In the genomic region with DNA sequence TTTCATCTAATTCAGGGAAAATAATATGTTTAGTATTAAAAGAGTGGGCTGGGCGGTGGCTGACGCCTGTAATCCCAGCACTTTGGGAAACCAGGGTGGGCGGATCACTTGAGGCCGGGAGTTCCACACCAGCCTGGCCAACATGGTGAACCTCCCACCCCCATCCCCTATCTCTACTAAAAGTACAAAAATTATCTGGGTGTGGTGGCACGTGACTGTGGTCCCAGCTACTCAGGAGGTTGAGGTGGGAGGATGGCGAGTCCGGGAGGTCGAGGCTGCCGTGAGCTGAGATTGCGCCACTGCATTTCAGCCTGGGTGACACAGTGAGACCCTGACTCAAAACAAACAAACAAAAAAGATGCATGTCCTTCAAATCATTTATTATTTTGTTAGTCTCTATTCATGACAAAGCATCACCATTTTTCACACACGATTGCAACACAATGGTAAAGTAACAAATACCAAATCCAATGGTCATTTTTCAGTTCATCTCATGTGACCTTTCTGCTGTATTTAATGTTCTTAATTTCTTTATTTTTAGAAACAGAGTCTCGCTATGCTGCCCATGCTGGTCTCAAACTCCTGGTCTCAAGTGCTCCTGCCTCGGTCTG, we compare ENCODE assay signal across 1 cellular context.
A peak's percentile ranks its signal among the peaks of the same experiment; 100 is the strongest.
TF ChIP-seq lines count a peak whose summit lies in the region.

No MANE protein-coding gene starts in this region.

TF ChIP-seq in PFSK-1, 5 proteins besides CTCF, POLR2A, EP300 and RAD21:
- TF ChIP-seq, protein P1, sequence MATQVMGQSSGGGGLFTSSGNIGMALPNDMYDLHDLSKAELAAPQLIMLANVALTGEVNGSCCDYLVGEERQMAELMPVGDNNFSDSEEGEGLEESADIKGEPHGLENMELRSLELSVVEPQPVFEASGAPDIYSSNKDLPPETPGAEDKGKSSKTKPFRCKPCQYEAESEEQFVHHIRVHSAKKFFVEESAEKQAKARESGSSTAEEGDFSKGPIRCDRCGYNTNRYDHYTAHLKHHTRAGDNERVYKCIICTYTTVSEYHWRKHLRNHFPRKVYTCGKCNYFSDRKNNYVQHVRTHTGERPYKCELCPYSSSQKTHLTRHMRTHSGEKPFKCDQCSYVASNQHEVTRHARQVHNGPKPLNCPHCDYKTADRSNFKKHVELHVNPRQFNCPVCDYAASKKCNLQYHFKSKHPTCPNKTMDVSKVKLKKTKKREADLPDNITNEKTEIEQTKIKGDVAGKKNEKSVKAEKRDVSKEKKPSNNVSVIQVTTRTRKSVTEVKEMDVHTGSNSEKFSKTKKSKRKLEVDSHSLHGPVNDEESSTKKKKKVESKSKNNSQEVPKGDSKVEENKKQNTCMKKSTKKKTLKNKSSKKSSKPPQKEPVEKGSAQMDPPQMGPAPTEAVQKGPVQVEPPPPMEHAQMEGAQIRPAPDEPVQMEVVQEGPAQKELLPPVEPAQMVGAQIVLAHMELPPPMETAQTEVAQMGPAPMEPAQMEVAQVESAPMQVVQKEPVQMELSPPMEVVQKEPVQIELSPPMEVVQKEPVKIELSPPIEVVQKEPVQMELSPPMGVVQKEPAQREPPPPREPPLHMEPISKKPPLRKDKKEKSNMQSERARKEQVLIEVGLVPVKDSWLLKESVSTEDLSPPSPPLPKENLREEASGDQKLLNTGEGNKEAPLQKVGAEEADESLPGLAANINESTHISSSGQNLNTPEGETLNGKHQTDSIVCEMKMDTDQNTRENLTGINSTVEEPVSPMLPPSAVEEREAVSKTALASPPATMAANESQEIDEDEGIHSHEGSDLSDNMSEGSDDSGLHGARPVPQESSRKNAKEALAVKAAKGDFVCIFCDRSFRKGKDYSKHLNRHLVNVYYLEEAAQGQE (IDR thresholded peaks at IDR 0.05; ENCODE audit: insufficient read depth in 1 of 2, low read depth in 2 of 2, low read length in 2 of 2), result no peak
- 0 out of 2 replicates have a peak, but pooled peaks have one; percentile 21 for TF ChIP-seq POLR2AphosphoS5 (IDR thresholded peaks at IDR 0.05; ENCODE audit: low read depth, low read length)
- no peak for TF ChIP-seq TAF1 (IDR thresholded peaks at IDR 0.05; ENCODE audit: borderline replicate concordance, insufficient read depth, low read length)
